ENCODE assay signal across 18 cellular contexts in the genomic region with DNA sequence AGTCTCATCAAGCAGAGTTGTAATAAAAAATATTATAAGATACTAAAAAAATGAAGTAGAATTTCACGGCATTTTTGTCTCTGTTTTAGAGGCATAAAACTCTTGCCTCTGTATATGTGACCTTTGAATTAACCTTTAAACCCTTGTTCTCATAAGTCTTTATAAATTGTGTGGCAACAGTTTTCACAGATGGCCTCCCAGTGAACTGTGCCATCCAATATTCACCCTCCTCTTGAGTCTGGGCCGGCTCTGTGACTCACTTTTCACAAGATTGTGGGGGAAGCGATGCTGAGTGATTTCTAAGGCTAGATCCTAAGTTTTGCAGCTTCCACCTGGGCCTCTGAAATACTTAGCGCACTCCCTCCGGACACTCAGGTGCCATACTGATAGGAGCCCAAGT. TPM values are rescaled to one million over a fixed set of nuclear protein-coding genes. Genes with fewer than 3 reads are reported as not detected.
DNase-seq lines count a peak whose midpoint lies in the region; ATAC-seq and TF ChIP-seq lines count a peak whose summit lies in the region.
"Had no signal": no experiment of that assay in that cellular context is flagged by ENCODE, and none has a peak within 500 bp of the region (broad histone marks: within the 10 kb centered on the region; RNA-seq: fewer than 3 reads in every experiment).

No MANE protein-coding gene starts in this region.

- no peak overlapping the region for H3K9ac ChIP-seq in GM23248
- no peak overlapping the region for H3K9ac ChIP-seq in trophoblast cell (ENCODE audit: low read length)

- no peak overlapping the region for H2BK5ac ChIP-seq in trophoblast cell (ENCODE audit: low read depth, low read length, poor library complexity)

- H4K20me1 ChIP-seq in GM23248 (ENCODE audit: insufficient read depth): no peaks in the 10 kb centered on the region

- TF ChIP-seq CTCF in choroid plexus epithelial cell (conservative IDR thresholded peaks at IDR 0.05; ENCODE audit: low read depth, low read length): no peak

- peaks cover 0 to 15% of the 10 kb centered on the region in 2 donors for H3K9me3 Mint-ChIP-seq in activated naive CD4-positive, alpha-beta T cell treated with anti-CD3 and anti-CD28 coated beads, Interleukin-2, amount 50 U/mL, for 72 hours
- H3K9me3 Mint-ChIP-seq: HFFc6 had no signal

- peak overlapping the region; percentile 79 for H2AK5ac ChIP-seq in trophoblast cell (ENCODE audit: low read length)

- H3K4ac ChIP-seq in trophoblast cell (ENCODE audit: low read depth, low read length): no peak overlapping the region

- H3K27ac ChIP-seq in GM23248: no peak overlapping the region
- H3K27ac ChIP-seq in trophoblast cell (ENCODE audit: low read depth, low read length): no peak overlapping the region
- H3K27ac ChIP-seq: C4-2B had no signal

- H4K8ac ChIP-seq in trophoblast cell (ENCODE audit: low read depth, low read length): no peak overlapping the region

- DNase-seq in GM23248 (peak; percentile 47), MV-4-11 (lab: John Stamatoyannopoulos, UW) (peak; percentile 12), choroid plexus epithelial cell (ENCODE audit: low read depth) (peak; percentile 26), trophoblast cell (no peak)
- DNase-seq in activated naive CD4-positive, alpha-beta T cell treated with anti-CD3 and anti-CD28 coated beads, Interleukin-2, amount 50 U/mL, for 72 hours (ENCODE audit: low spot score in 2 of 2): no peak
- DNase-seq: DMS153, GF-D8, HFFc6, Kasumi-1, NCI-H1694 treated with DMSO at 0.1 percent for 48 hours, NCI-H2107, NCI-H510A treated with DMSO at 0.1 percent for 48 hours, NCI-H774, Right ventricle myocardium superior, SW 1271 had no signal

- no peaks in the 10 kb centered on the region; the same call in 1 of the 2 replicates for H3K27me3 ChIP-seq in GM23248 (replicated peaks; ENCODE audit: insufficient read depth)
- H3K27me3 ChIP-seq in trophoblast cell (ENCODE audit: insufficient read depth, low read length): no peaks in the 10 kb centered on the region

- H4K91ac ChIP-seq in trophoblast cell (ENCODE audit: low read depth, low read length): peak overlapping the region; percentile 65

- H3K9me2 ChIP-seq in GM23248 (ENCODE audit: insufficient read depth): no peaks in the 10 kb centered on the region

- no peaks in the 10 kb centered on the region for H3K4me1 ChIP-seq in GM23248 (ENCODE audit: insufficient read depth)
- peaks cover 0 to 7% of the 10 kb centered on the region in 2 experiments for H3K4me1 ChIP-seq in trophoblast cell (ENCODE audit: control insufficient read depth in 1 of 2, insufficient read depth in 2 of 2, low read length in 2 of 2)

- no peak overlapping the region for H3K4me3 ChIP-seq in GM23248
- H3K4me3 ChIP-seq in choroid plexus epithelial cell (ENCODE audit: low read depth, low read length): no peak overlapping the region
- H3K4me3 ChIP-seq in trophoblast cell (ENCODE audit: low read depth, low read length): no peak overlapping the region

- H3K27ac Mint-ChIP-seq in activated naive CD4-positive, alpha-beta T cell treated with anti-CD3 and anti-CD28 coated beads, Interleukin-2, amount 50 U/mL, for 72 hours: no peak overlapping the region
- H3K27ac Mint-ChIP-seq: HFFc6 had no signal

- H3K14ac ChIP-seq in trophoblast cell (ENCODE audit: low read length): no peak overlapping the region

- ATAC-seq in activated naive CD4-positive, alpha-beta T cell treated with anti-CD3 and anti-CD28 coated beads, Interleukin-2, amount 50 U/mL, for 72 hours: no peak
- ATAC-seq in HG03108 (IDR thresholded peaks at IDR 0.05; ENCODE audit: unreplicated experiment): no peak
- no peak for ATAC-seq in activated CD4-positive, CD25-positive, alpha-beta regulatory T cell treated with anti-CD3 and anti-CD28 coated beads, Interleukin-2, amount 50 U/mL, for 24 hours

- 56 to 61% methylated on average over 5 of the region's 5 CpGs for WGBS in GM23248 (ENCODE audit: low coverage in 1 of 2, low lambda C conversion rate in 2 of 2, missing lambda C conversion rate in 2 of 2), 2 experiments
- WGBS in trophoblast cell (ENCODE audit: extremely low coverage, insufficient coverage, insufficient read length): no CpG with 5 or more reads among the region's 5 CpGs

- H3F3A ChIP-seq in GM23248 (ENCODE audit: insufficient read depth): peaks cover 18% of the 10 kb centered on the region

- no peaks in the 10 kb centered on the region for H3K36me3 ChIP-seq in GM23248 (ENCODE audit: low read depth)
- no peaks in the 10 kb centered on the region for H3K36me3 ChIP-seq in trophoblast cell (ENCODE audit: control insufficient read depth in 1 of 2, insufficient read depth in 2 of 2, low read length in 2 of 2)

- no peak overlapping the region for H4K12ac ChIP-seq in trophoblast cell (ENCODE audit: low read depth, low read length)

- no peak overlapping the region for H2AFZ ChIP-seq in GM23248
- no peak overlapping the region for H2AFZ ChIP-seq in trophoblast cell (ENCODE audit: insufficient read depth, low read length, poor library complexity)

- H3K4me2 ChIP-seq in GM23248 (ENCODE audit: unreplicated experiment) (no peak overlapping the region), trophoblast cell (ENCODE audit: low read length) (no peak overlapping the region)

- in situ Hi-C loops in GM23248 (cut with MboI): no loop called here

- H2BK120ac ChIP-seq in trophoblast cell (ENCODE audit: insufficient read depth, low read length, poor library complexity): no peak overlapping the region

- no peaks in the 10 kb centered on the region for H3K79me2 ChIP-seq in GM23248 (ENCODE audit: insufficient read depth)
- H3K79me2 ChIP-seq in trophoblast cell (ENCODE audit: control insufficient read depth, insufficient read depth, low read length, poor library complexity): peaks cover 3% of the 10 kb centered on the region

- H3K36me3 Mint-ChIP-seq in activated naive CD4-positive, alpha-beta T cell treated with anti-CD3 and anti-CD28 coated beads, Interleukin-2, amount 50 U/mL, for 72 hours: peaks cover 4 to 20% of the 10 kb centered on the region in 2 donors

- peaks cover 9% of the 10 kb centered on the region for H3K79me1 ChIP-seq in trophoblast cell (ENCODE audit: low read length)

- H3K9me3 ChIP-seq in GM23248 (ENCODE audit: low read depth) (no peaks in the 10 kb centered on the region), trophoblast cell (ENCODE audit: insufficient read depth, low read depth, low read length) (no peaks in the 10 kb centered on the region)

- peak overlapping the region; percentile 84 for H2BK12ac ChIP-seq in trophoblast cell (ENCODE audit: low read length)

- H3K23ac ChIP-seq in trophoblast cell (ENCODE audit: low read length): no peak overlapping the region

- no peak overlapping the region for H3K18ac ChIP-seq in trophoblast cell (ENCODE audit: low read length)

RNA-seq across cellular contexts. Expression of a gene that starts 4.6 kb away (rescaled TPM):
- 7.3 and 9.2 TPM in 2 replicates for total RNA-seq in GM23248 (2014; rRNA removed; shearing (Covaris generic))
- 4.4 and 4.8 TPM in 2 replicates for polyA plus RNA-seq in GM23248 (2016; fragmentation: Nextera tagmentation; extraction: Ambion mirVana)
- 16.4 and 17.4 TPM in 2 replicates for polyA plus RNA-seq in trophoblast cell (2013)
- 1 to 10 TPM; 1.3 to 3.3 TPM for total RNA-seq in activated naive CD4-positive, alpha-beta T cell treated with anti-CD3 and anti-CD28 coated beads, Interleukin-2, amount 50 U/mL, for 72 hours

Comparison
In these comparisons a context has a peak if more than half of its experiments do, and no peak if none do; other contexts are left out.
1. DNase-seq: peak in GM23248 (single experiment), MV-4-11 (single experiment) and choroid plexus epithelial cell (single experiment); none in trophoblast cell (0 of 2) and activated naive CD4-positive, alpha-beta T cell treated with anti-CD3 and anti-CD28 coated beads, Interleukin-2, amount 50 U/mL, for 72 hours (0 of 2).